12 cellular contexts compared by ENCODE assay signal in genomic region chr7:98354052-98354451, GRCh38. TPM values are rescaled to one million over a fixed set of nuclear protein-coding genes. Genes with fewer than 3 reads are reported as not detected.
A peak's percentile ranks its signal among the peaks of the same experiment; 100 is the strongest.
DNase-seq lines count a peak whose midpoint lies in the region; ATAC-seq and TF ChIP-seq lines count a peak whose summit lies in the region.
"Had no signal": no experiment of that assay in that cellular context is flagged by ENCODE, and none has a peak within 500 bp of the region (broad histone marks: within the 10 kb centered on the region; RNA-seq: fewer than 3 reads in every experiment).

No MANE protein-coding gene starts in this region.

- peak overlapping the region; percentile 49 for H3K27ac ChIP-seq in brain microvascular endothelial cell
- H3K27ac ChIP-seq in CD8-positive, alpha-beta T cell (ENCODE audit: low read depth, low read length) = no peak overlapping the region
- H3K27ac ChIP-seq: sigmoid colon had no signal

- H3K9me3 Mint-ChIP-seq in CD8-positive, alpha-beta T cell = no peaks in the 10 kb centered on the region
- H3K9me3 Mint-ChIP-seq in activated CD8-positive, alpha-beta memory T cell treated with anti-CD3 and anti-CD28 coated beads, Interleukin-2, amount 10 ng/mL, durations not matched to agents 7 days and 5 days (ENCODE audit: low read depth) = no peaks in the 10 kb centered on the region
- H3K9me3 Mint-ChIP-seq: immature natural killer cell, nephron had no signal

- no peak overlapping the region for H3K4me3 ChIP-seq in brain microvascular endothelial cell (ENCODE audit: low read depth, low read length)
- no peak overlapping the region for H3K4me3 ChIP-seq in mucosa of stomach (ENCODE audit: low read length)
- no peak overlapping the region for H3K4me3 ChIP-seq in CD8-positive, alpha-beta T cell (ENCODE audit: low read depth, low read length)
- H3K4me3 ChIP-seq: sigmoid colon had no signal

- in situ Hi-C loops in brain microvascular endothelial cell (cut with HindIII; ENCODE audit: low pct_ligation_motif_present, low sequenced_read_pairs) = no loop called here

- no peak for ATAC-seq in CD8-positive, alpha-beta T cell
- no peak for ATAC-seq in activated CD8-positive, alpha-beta memory T cell treated with anti-CD3 and anti-CD28 coated beads, Interleukin-2, amount 10 ng/mL, durations not matched to agents 7 days and 5 days

- TF ChIP-seq CTCF in brain microvascular endothelial cell (IDR thresholded peaks at IDR 0.05; ENCODE audit: low read depth, low read length, missing control alignments) = no peak
- no peak for TF ChIP-seq CTCF in CD8-positive, alpha-beta T cell (IDR thresholded peaks at IDR 0.05)

- H3K4me3 Mint-ChIP-seq in CD8-positive, alpha-beta T cell = no peak overlapping the region
- H3K4me3 Mint-ChIP-seq in activated CD8-positive, alpha-beta memory T cell treated with anti-CD3 and anti-CD28 coated beads, Interleukin-2, amount 10 ng/mL, durations not matched to agents 7 days and 5 days = no peak overlapping the region
- H3K4me3 Mint-ChIP-seq: immature natural killer cell, nephron had no signal

- H3K9me3 ChIP-seq in mucosa of stomach (ENCODE audit: control insufficient read depth, low read length) = no peaks in the 10 kb centered on the region
- H3K9me3 ChIP-seq in CD8-positive, alpha-beta T cell (ENCODE audit: low read length) = no peaks in the 10 kb centered on the region

- no peak overlapping the region for H3K27ac Mint-ChIP-seq in CD8-positive, alpha-beta T cell
- H3K27ac Mint-ChIP-seq in activated CD8-positive, alpha-beta memory T cell treated with anti-CD3 and anti-CD28 coated beads, Interleukin-2, amount 10 ng/mL, durations not matched to agents 7 days and 5 days = no peak overlapping the region
- H3K27ac Mint-ChIP-seq: immature natural killer cell, nephron had no signal

- H3K36me3 ChIP-seq in brain microvascular endothelial cell (replicated peaks) (no peaks in the 10 kb centered on the region), mucosa of stomach (ENCODE audit: control insufficient read depth, insufficient read depth, low read length) (peaks cover 4% of the 10 kb centered on the region)
- no peaks in the 10 kb centered on the region for H3K36me3 ChIP-seq in CD8-positive, alpha-beta T cell (ENCODE audit: insufficient read depth, low read length)
- H3K36me3 ChIP-seq: sigmoid colon had no signal

- POLR2A ChIA-PET in CD8-positive, alpha-beta T cell (lab: Charles Lee) = no interaction called here

- H3K27me3 ChIP-seq in brain microvascular endothelial cell (replicated peaks) = no peaks in the 10 kb centered on the region
- H3K27me3 ChIP-seq in mucosa of stomach (ENCODE audit: control insufficient read depth, insufficient read depth, low read length) = no peaks in the 10 kb centered on the region
- H3K27me3 ChIP-seq in CD8-positive, alpha-beta T cell (ENCODE audit: insufficient read depth, low read length) = no peaks in the 10 kb centered on the region
- H3K27me3 ChIP-seq: sigmoid colon had no signal

- peak overlapping the region; percentile 57 for H3K9ac ChIP-seq in mucosa of stomach (ENCODE audit: low read length)

- H3K4me1 Mint-ChIP-seq in CD8-positive, alpha-beta T cell (ENCODE audit: low read depth) = no peaks in the 10 kb centered on the region
- H3K4me1 Mint-ChIP-seq in activated CD8-positive, alpha-beta memory T cell treated with anti-CD3 and anti-CD28 coated beads, Interleukin-2, amount 10 ng/mL, durations not matched to agents 7 days and 5 days = no peaks in the 10 kb centered on the region
- H3K4me1 Mint-ChIP-seq: immature natural killer cell had no signal

- H3K27me3 Mint-ChIP-seq in CD8-positive, alpha-beta T cell (ENCODE audit: low read depth) = peaks cover 9% of the 10 kb centered on the region
- no peaks in the 10 kb centered on the region for H3K27me3 Mint-ChIP-seq in activated CD8-positive, alpha-beta memory T cell treated with anti-CD3 and anti-CD28 coated beads, Interleukin-2, amount 10 ng/mL, durations not matched to agents 7 days and 5 days

- intact Hi-C loops in CD8-positive, alpha-beta T cell (cut with DNase I, micrococcal nuclease) = no loop called here

- H3K36me3 Mint-ChIP-seq in CD8-positive, alpha-beta T cell = no peaks in the 10 kb centered on the region
- no peaks in the 10 kb centered on the region for H3K36me3 Mint-ChIP-seq in activated CD8-positive, alpha-beta memory T cell treated with anti-CD3 and anti-CD28 coated beads, Interleukin-2, amount 10 ng/mL, durations not matched to agents 7 days and 5 days
- H3K36me3 Mint-ChIP-seq: immature natural killer cell had no signal

- peak; percentile 40 for DNase-seq in A172 (ENCODE audit: low spot score)
- DNase-seq in HS-5 (ENCODE audit: low read depth) = peak; percentile 4
- DNase-seq in brain microvascular endothelial cell = no peak
- no peak for DNase-seq in NCI-H748 treated with DMSO at 0.1 percent for 48 hours (lab: John Stamatoyannopoulos, UW)
- DNase-seq in HCEC 1CT = no peak
- DNase-seq in CD8-positive, alpha-beta T cell = no peak
- no peak for DNase-seq in activated CD8-positive, alpha-beta memory T cell treated with anti-CD3 and anti-CD28 coated beads, Interleukin-2, amount 10 ng/mL, durations not matched to agents 7 days and 5 days
- DNase-seq: activated effector memory CD4-positive, alpha-beta T cell treated with anti-CD3 and anti-CD28 coated beads, Interleukin-2, amount 50 U/mL, for 16 hours; immature natural killer cell; sigmoid colon had no signal

- peaks cover 51% of the 10 kb centered on the region for H3K4me1 ChIP-seq in mucosa of stomach (ENCODE audit: control insufficient read depth, insufficient read depth, low read length)
- no peaks in the 10 kb centered on the region for H3K4me1 ChIP-seq in CD8-positive, alpha-beta T cell (ENCODE audit: insufficient read depth, low read length)
- H3K4me1 ChIP-seq: sigmoid colon had no signal

- CTCF ChIA-PET in CD8-positive, alpha-beta T cell (lab: Charles Lee) = no interaction called here
- CTCF ChIA-PET in activated CD8-positive, alpha-beta memory T cell treated with anti-CD3 and anti-CD28 coated beads, Interleukin-2, amount 10 ng/mL, durations not matched to agents 7 days and 5 days (lab: Charles Lee) = no interaction called here

RNA-seq across cellular contexts. Expression of gene BAIAP2L1, which starts 46.8 kb away (rescaled TPM):
- 14.0 and 16.1 TPM in 2 replicates for total RNA-seq in A172 (2014; rRNA removed; shearing (Covaris generic))
- total RNA-seq in CD8-positive, alpha-beta T cell = under 1 TPM in 1 of 2 experiments, not detected in 1; 0.43 TPM
- total RNA-seq in activated CD8-positive, alpha-beta memory T cell treated with anti-CD3 and anti-CD28 coated beads, Interleukin-2, amount 10 ng/mL, durations not matched to agents 7 days and 5 days = 1 to 10 TPM; 1.1 to 1.4 TPM

Comparison
In these comparisons a context has a peak if more than half of its experiments do, and no peak if none do; other contexts are left out.
1. DNase-seq: peak in A172 (single experiment) and HS-5 (single experiment); none in brain microvascular endothelial cell (single experiment), NCI-H748 treated with DMSO at 0.1 percent for 48 hours (single experiment), HCEC 1CT (single experiment), CD8-positive, alpha-beta T cell (0 of 7) and activated CD8-positive, alpha-beta memory T cell treated with anti-CD3 and anti-CD28 coated beads, Interleukin-2, amount 10 ng/mL, durations not matched to agents 7 days and 5 days (single experiment).